Comparison of ENCODE assay signal across 19 cellular contexts in the genomic region with DNA sequence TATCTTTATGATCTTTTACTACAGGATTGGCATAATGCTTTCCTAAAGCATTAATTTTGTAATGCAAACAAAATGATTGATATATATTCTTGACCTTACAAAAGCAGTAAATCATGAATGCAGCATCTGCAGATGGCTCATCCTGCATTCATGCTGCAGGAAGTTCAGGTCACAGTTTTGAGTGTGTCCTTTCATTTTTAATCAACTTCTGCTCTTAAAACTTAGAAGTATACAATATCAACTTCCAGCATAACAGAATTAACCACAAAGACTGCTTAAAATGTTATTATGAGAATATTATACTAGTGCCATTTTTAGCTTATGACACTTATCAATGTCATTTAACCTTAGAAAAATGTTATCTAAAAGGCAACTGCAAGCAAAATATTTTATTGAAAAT. TPM values are rescaled to one million over a fixed set of nuclear protein-coding genes. Genes with fewer than 3 reads are reported as not detected.
DNase-seq lines count a peak whose midpoint lies in the region; ATAC-seq and TF ChIP-seq lines count a peak whose summit lies in the region.
"Had no signal": no experiment of that assay in that cellular context is flagged by ENCODE, and none has a peak within 500 bp of the region (broad histone marks: within the 10 kb centered on the region; RNA-seq: fewer than 3 reads in every experiment).

No MANE protein-coding gene starts in this region.

- DNase-seq in GM06990 (ENCODE audit: extremely low read depth, insufficient read length) (peak; percentile 15), MV-4-11 (lab: John Stamatoyannopoulos, UW) (peak; percentile 13), DMS114 treated with DMSO at 0.1 percent for 48 hours (lab: John Stamatoyannopoulos, UW; ENCODE audit: unreplicated experiment) (no peak), upper lobe of right lung (no peak), COLO829 (ENCODE audit: low spot score) (no peak), caudate nucleus (lab: John Stamatoyannopoulos, UW) (no peak)
- DNase-seq: activated naive CD8-positive, alpha-beta T cell treated with anti-CD3 and anti-CD28 coated beads, Interleukin-2, amount 10 ng/mL, durations not matched to agents 7 days and 5 days; DMS79 treated with DMSO at 0.1 percent for 48 hours; effector CD4-positive, alpha-beta T cell; head of caudate nucleus; NCI-H2081 treated with DMSO at 0.1 percent for 48 hours; psoas muscle; spleen; stimulated activated naive CD4-positive, alpha-beta T cell; trophoblast cell had no signal

- H3K9me3 ChIP-seq in upper lobe of right lung, result no peaks in the 10 kb centered on the region
- H3K9me3 ChIP-seq: A549, psoas muscle had no signal

- H3K27ac ChIP-seq in upper lobe of right lung, result no peak overlapping the region
- H3K27ac ChIP-seq in caudate nucleus (ENCODE audit: low read depth, low read length), result no peak overlapping the region
- H3K27ac ChIP-seq: A549, GM23248, psoas muscle, spleen had no signal

- intact Hi-C loops in upper lobe of right lung (cut with DNase I), result no loop called here

- no peaks in the 10 kb centered on the region for H3K4me1 ChIP-seq in upper lobe of right lung
- H3K4me1 ChIP-seq: A549, psoas muscle, spleen had no signal

- no peak overlapping the region for H3K4me3 ChIP-seq in GM06990 (replicated peaks; ENCODE audit: low read depth, low read length)
- no peak overlapping the region for H3K4me3 ChIP-seq in upper lobe of right lung
- H3K4me3 ChIP-seq: A549, GM23248, psoas muscle, spleen had no signal

- ATAC-seq in GM19395 (IDR thresholded peaks at IDR 0.05; ENCODE audit: unreplicated experiment) (peak; percentile 80), HG02870 (IDR thresholded peaks at IDR 0.05; ENCODE audit: unreplicated experiment) (peak; percentile 95), upper lobe of right lung (no peak)
- ATAC-seq: A549, psoas muscle had no signal

- no peaks in the 10 kb centered on the region for H3K36me3 ChIP-seq in GM06990 (ENCODE audit: control insufficient read depth, insufficient read depth, low read length)
- no peaks in the 10 kb centered on the region for H3K36me3 ChIP-seq in upper lobe of right lung

- no peaks in the 10 kb centered on the region for H3K27me3 ChIP-seq in GM06990 (replicated peaks; ENCODE audit: control insufficient read depth, insufficient read depth, low read length)
- H3K27me3 ChIP-seq in upper lobe of right lung, result no peaks in the 10 kb centered on the region
- H3K27me3 ChIP-seq: spleen had no signal

- no peak for TF ChIP-seq CTCF in GM06990 (IDR thresholded peaks at IDR 0.05; ENCODE audit: insufficient read depth, low read length, poor library complexity, severe bottlenecking)
- no peak for TF ChIP-seq CTCF in upper lobe of right lung (IDR thresholded peaks at IDR 0.05)

RNA-seq across cellular contexts. Expression of a gene that starts 54.0 kb away (rescaled TPM):
- 15.8 TPM for total RNA-seq in upper lobe of right lung

Comparison
In these comparisons a context has a peak if more than half of its experiments do, and no peak if none do; other contexts are left out.
1. DNase-seq: peak in GM06990 (single experiment) and MV-4-11 (single experiment); none in DMS114 treated with DMSO at 0.1 percent for 48 hours (single experiment), upper lobe of right lung (single experiment), COLO829 (single experiment) and caudate nucleus (0 of 61).